23 cellular contexts compared by ENCODE assay signal in the genomic region with DNA sequence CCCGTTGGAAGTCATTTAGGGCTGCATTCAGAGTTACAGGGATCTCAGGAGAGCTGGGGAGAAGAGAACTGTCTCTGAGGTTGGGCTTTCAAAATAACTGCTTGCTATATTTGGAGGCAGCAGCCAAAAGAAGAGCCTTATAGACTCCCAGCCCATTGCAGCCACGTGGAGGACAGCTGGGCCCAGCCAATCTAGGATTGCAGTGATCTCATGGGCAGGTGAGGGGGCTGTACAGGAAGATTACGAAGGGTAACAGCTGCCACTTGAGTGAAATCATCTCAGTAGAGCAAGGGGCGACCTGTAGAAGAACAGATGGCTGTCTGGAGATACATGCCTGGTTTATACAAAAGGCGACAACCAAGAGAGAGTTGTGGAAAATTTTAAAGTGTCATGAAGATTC.
DNase-seq lines count a peak whose midpoint lies in the region; ATAC-seq lines count a peak whose summit lies in the region.
"Had no signal": no experiment of that assay in that cellular context is flagged by ENCODE, and none has a peak within 500 bp of the region (broad histone marks: within the 10 kb centered on the region; RNA-seq: fewer than 3 reads in every experiment).

No MANE protein-coding gene starts in this region.

- no peak overlapping the region for H3K4me3 ChIP-seq in SJCRH30
- H3K4me3 ChIP-seq: GM23248, K562, testis had no signal

- peaks cover 49% of the 10 kb centered on the region for H3K4me1 ChIP-seq in SJCRH30
- H3K4me1 ChIP-seq: testis had no signal

- no peak for ATAC-seq in GM21360 (IDR thresholded peaks at IDR 0.05; ENCODE audit: unreplicated experiment)
- ATAC-seq: K562; left lobe of liver; stimulated activated effector memory CD8-positive, alpha-beta T cell treated with anti-CD3 and anti-CD28 coated beads, Interleukin-12 subunit alpha, Interleukin-12 subunit beta, amount 100 ng/mL, for 72 hours; T-cell had no signal

- H3K36me3 ChIP-seq in SJCRH30 = no peaks in the 10 kb centered on the region
- H3K36me3 ChIP-seq: neutrophil had no signal

- H3K27ac ChIP-seq in SJCRH30 = peak overlapping the region; percentile 88
- H3K27ac ChIP-seq: GM23248, neutrophil, testis had no signal

- DNase-seq in Daoy (ENCODE audit: low read depth) = peak; percentile 60
- peak; percentile 95 for DNase-seq in NCI-H2171 (lab: John Stamatoyannopoulos, UW)
- DNase-seq in SJCRH30 = peak; percentile 99
- peak; percentile 8 for DNase-seq in occipital lobe (lab: John Stamatoyannopoulos, UW)
- DNase-seq in AG08395 (ENCODE audit: low spot score) = no peak
- no peak for DNase-seq in activated T-cell treated with anti-CD3 and anti-CD28 coated beads, Interleukin-2, amount 50 U/mL, for 48 hours
- DNase-seq in effector CD8-positive, alpha-beta T cell (lab: John Stamatoyannopoulos, UW) = no peak
- DNase-seq: activated CD4-positive, alpha-beta T cell treated with anti-CD3 and anti-CD28 coated beads, Interleukin-2, amount 10 ng/mL, durations not matched to agents 7 days and 5 days; activated naive CD4-positive, alpha-beta T cell treated with anti-CD3 and anti-CD28 coated beads, Interleukin-2, amount 10 ng/mL, durations not matched to agents 7 days and 5 days; aorta; effector memory CD4-positive, alpha-beta T cell; GM23248; head of caudate nucleus; NCI-H2029; retina; RPMI8226; T-cell; testis had no signal

- H3K27me3 ChIP-seq in SJCRH30 = no peaks in the 10 kb centered on the region
- H3K27me3 ChIP-seq: neutrophil, testis had no signal

- peaks cover 10% of the 10 kb centered on the region for H3K9me3 ChIP-seq in SJCRH30 (replicated peaks)
- H3K9me3 ChIP-seq: neutrophil, testis had no signal

Comparison
In these comparisons a context has a peak if more than half of its experiments do, and no peak if none do; other contexts are left out.
1. DNase-seq: peak in Daoy (single experiment), NCI-H2171 (single experiment), SJCRH30 (2 of 2) and occipital lobe (single experiment); none in AG08395 (single experiment), activated T-cell treated with anti-CD3 and anti-CD28 coated beads, Interleukin-2, amount 50 U/mL, for 48 hours (0 of 2) and effector CD8-positive, alpha-beta T cell (single experiment).